7 cellular contexts compared by ENCODE assay signal in genomic region chr11:238346-238745, GRCh38. TPM values are rescaled to one million over a fixed set of nuclear protein-coding genes. Genes with fewer than 3 reads are reported as not detected.
DNase-seq lines count a peak whose midpoint lies in the region; ATAC-seq and TF ChIP-seq lines count a peak whose summit lies in the region.
"Not testable (repeated sequence)": the region's sequence is repeated elsewhere in the genome, so short reads cannot be mapped to it uniquely, and the experiment has no call there.
"Had no signal": no experiment of that assay in that cellular context is flagged by ENCODE, and none has a peak within 500 bp of the region (broad histone marks: within the 10 kb centered on the region; RNA-seq: fewer than 3 reads in every experiment).

No MANE protein-coding gene starts in this region.

- TF ChIP-seq CTCF in GM12864 (IDR thresholded peaks at IDR 0.05; ENCODE audit: low read depth, low read length, missing control alignments); OCI-LY1 (IDR thresholded peaks at IDR 0.05; ENCODE audit: low read length); chondrocyte (IDR thresholded peaks at IDR 0.05): not testable (repeated sequence)

- H3K27me3 Mint-ChIP-seq in activated CD8-positive, alpha-beta memory T cell treated with anti-CD3 and anti-CD28 coated beads, Interleukin-2, amount 10 ng/mL, durations not matched to agents 7 days and 5 days; chondrocyte (ENCODE audit: low read depth); naive thymus-derived CD8-positive, alpha-beta T cell; stimulated activated naive CD8-positive, alpha-beta T cell treated with anti-CD3 and anti-CD28 coated beads, Interleukin-15, amount 100 ng/mL, for 72 hours: not testable (repeated sequence)

- H3K27ac Mint-ChIP-seq in activated CD8-positive, alpha-beta memory T cell treated with anti-CD3 and anti-CD28 coated beads, Interleukin-2, amount 10 ng/mL, durations not matched to agents 7 days and 5 days, result peak overlapping the region; percentile 40
- peak overlapping the region; percentile 36 for H3K27ac Mint-ChIP-seq in chondrocyte (ENCODE audit: unreplicated experiment)
- peak overlapping the region in 7 of 10 donors; percentile 39 to 100 (median 86) for H3K27ac Mint-ChIP-seq in naive thymus-derived CD8-positive, alpha-beta T cell
- not testable (repeated sequence) for H3K27ac Mint-ChIP-seq in stimulated activated naive CD8-positive, alpha-beta T cell treated with anti-CD3 and anti-CD28 coated beads, Interleukin-15, amount 100 ng/mL, for 72 hours

- H3K9ac ChIP-seq in OCI-LY1 (ENCODE audit: low read length), result peak overlapping the region; percentile 100; the same call in 1 of the 2 replicates

- H3K4me1 Mint-ChIP-seq in activated CD8-positive, alpha-beta memory T cell treated with anti-CD3 and anti-CD28 coated beads, Interleukin-2, amount 10 ng/mL, durations not matched to agents 7 days and 5 days, result peaks cover 51% of the 10 kb centered on the region
- H3K4me1 Mint-ChIP-seq in chondrocyte (ENCODE audit: low read depth), result peaks cover 30% of the 10 kb centered on the region
- H3K4me1 Mint-ChIP-seq in naive thymus-derived CD8-positive, alpha-beta T cell, result peaks cover 19 to 60% (median 51%) of the 10 kb centered on the region in 4 donors
- H3K4me1 Mint-ChIP-seq in stimulated activated naive CD8-positive, alpha-beta T cell treated with anti-CD3 and anti-CD28 coated beads, Interleukin-15, amount 100 ng/mL, for 72 hours, result peaks cover 63% of the 10 kb centered on the region

- not testable (repeated sequence) for DNase-seq in GM12864 (ENCODE audit: low read depth); activated CD8-positive, alpha-beta memory T cell treated with anti-CD3 and anti-CD28 coated beads, Interleukin-2, amount 10 ng/mL, durations not matched to agents 7 days and 5 days; chondrocyte (ENCODE audit: low spot score); naive thymus-derived CD8-positive, alpha-beta T cell; stimulated activated naive CD8-positive, alpha-beta T cell treated with anti-CD3 and anti-CD28 coated beads, Interleukin-15, amount 100 ng/mL, for 72 hours

- not testable (repeated sequence) for ATAC-seq in activated CD8-positive, alpha-beta memory T cell treated with anti-CD3 and anti-CD28 coated beads, Interleukin-2, amount 10 ng/mL, durations not matched to agents 7 days and 5 days; naive thymus-derived CD8-positive, alpha-beta T cell; stimulated activated naive CD8-positive, alpha-beta T cell treated with anti-CD3 and anti-CD28 coated beads, Interleukin-15, amount 100 ng/mL, for 72 hours

- H3K4me3 ChIP-seq in GM12864 (ENCODE audit: low read depth, low read length), result peak overlapping the region; percentile 92; the same call in 1 of the 2 replicates
- peak overlapping the region; percentile 100 for H3K4me3 ChIP-seq in OCI-LY1 (ENCODE audit: low read depth, low read length, poor library complexity, severe bottlenecking)

- H4K20me1 ChIP-seq in OCI-LY1 (ENCODE audit: insufficient read depth, low read length), result not testable (repeated sequence)

- H3K4me2 ChIP-seq in OCI-LY1 (ENCODE audit: low read length), result peak overlapping the region; percentile 89

- H3K27me3 ChIP-seq in OCI-LY1 (ENCODE audit: insufficient read depth, low read length), result not testable (repeated sequence)

- not testable (repeated sequence) for H3K9me3 Mint-ChIP-seq in activated CD8-positive, alpha-beta memory T cell treated with anti-CD3 and anti-CD28 coated beads, Interleukin-2, amount 10 ng/mL, durations not matched to agents 7 days and 5 days (ENCODE audit: low read depth); chondrocyte (ENCODE audit: low read depth); naive thymus-derived CD8-positive, alpha-beta T cell; stimulated activated naive CD8-positive, alpha-beta T cell treated with anti-CD3 and anti-CD28 coated beads, Interleukin-15, amount 100 ng/mL, for 72 hours

- H3F3A ChIP-seq in OCI-LY1 (ENCODE audit: insufficient read depth, low read length), result not testable (repeated sequence)

- H3K9me2 ChIP-seq in OCI-LY1 (ENCODE audit: low read depth, low read length), result not testable (repeated sequence)

- CTCF ChIA-PET in activated CD8-positive, alpha-beta memory T cell treated with anti-CD3 and anti-CD28 coated beads, Interleukin-2, amount 10 ng/mL, durations not matched to agents 7 days and 5 days (lab: Charles Lee), result interaction anchor here (0.6 to 2.4 kb wide), 5 partner anchors 10 to 169 kb away, joined by 3 to 19 read pairs (median 5); partner anchors contain the start of genes BET1L and RIC8A

- H3K4me1 ChIP-seq in OCI-LY1 (ENCODE audit: insufficient read depth, low read length, severe bottlenecking), result peaks cover 23% of the 10 kb centered on the region

- not testable (repeated sequence) for H3K9me3 ChIP-seq in OCI-LY1 (ENCODE audit: low read length)

- H3K36me3 ChIP-seq in OCI-LY1 (ENCODE audit: insufficient read depth, low read length), result peaks cover 48% of the 10 kb centered on the region

- H3K27ac ChIP-seq in OCI-LY1 (ENCODE audit: low read depth, low read length, poor library complexity, severe bottlenecking), result not testable (repeated sequence)

- peaks cover 24% of the 10 kb centered on the region for H3K36me3 Mint-ChIP-seq in activated CD8-positive, alpha-beta memory T cell treated with anti-CD3 and anti-CD28 coated beads, Interleukin-2, amount 10 ng/mL, durations not matched to agents 7 days and 5 days
- H3K36me3 Mint-ChIP-seq in chondrocyte (ENCODE audit: low read depth), result peaks cover 15% of the 10 kb centered on the region
- H3K36me3 Mint-ChIP-seq in naive thymus-derived CD8-positive, alpha-beta T cell, result peaks cover 4 to 43% (median 13%) of the 10 kb centered on the region in 3 donors

- H2AFZ ChIP-seq in OCI-LY1 (ENCODE audit: low read length), result not testable (repeated sequence)

- H3K4me3 Mint-ChIP-seq in activated CD8-positive, alpha-beta memory T cell treated with anti-CD3 and anti-CD28 coated beads, Interleukin-2, amount 10 ng/mL, durations not matched to agents 7 days and 5 days, result peak overlapping the region; percentile 32
- not testable (repeated sequence) for H3K4me3 Mint-ChIP-seq in chondrocyte (ENCODE audit: unreplicated experiment)
- H3K4me3 Mint-ChIP-seq in naive thymus-derived CD8-positive, alpha-beta T cell, result peak overlapping the region in 9 of 10 donors; percentile 29 to 99 (median 97)
- peak overlapping the region; percentile 97 to 98 for H3K4me3 Mint-ChIP-seq in stimulated activated naive CD8-positive, alpha-beta T cell treated with anti-CD3 and anti-CD28 coated beads, Interleukin-15, amount 100 ng/mL, for 72 hours

- POLR2A ChIA-PET in naive thymus-derived CD8-positive, alpha-beta T cell (lab: Charles Lee), result interaction anchor here (1.1 to 6.3 kb wide), 5 partner anchors 8 to 169 kb away, joined by 3 to 76 read pairs (median 15); partner anchors contain the start of genes BET1L, PGGHG and RIC8A

- H3K79me2 ChIP-seq in OCI-LY1 (ENCODE audit: insufficient read depth, low read length), result peaks cover 32% of the 10 kb centered on the region

RNA-seq across cellular contexts. Expression of gene PSMD13, which starts 1.6 kb away (rescaled TPM):
- total RNA-seq in activated CD8-positive, alpha-beta memory T cell treated with anti-CD3 and anti-CD28 coated beads, Interleukin-2, amount 10 ng/mL, durations not matched to agents 7 days and 5 days, result 100 to 1,000 TPM; 166 to 199 TPM
- 103 to 122 TPM (median 104 TPM) in 3 replicates for total RNA-seq in chondrocyte
- total RNA-seq in naive thymus-derived CD8-positive, alpha-beta T cell, result 10 to 100 TPM; 94.4 to 99.0 TPM
- 100 to 1,000 TPM; 196 to 223 (median 208) TPM for polyA plus RNA-seq in naive thymus-derived CD8-positive, alpha-beta T cell

RNA-seq across cellular contexts. Expression of gene SIRT3, which starts 2.2 kb away (rescaled TPM):
- 10 to 100 TPM; 12.8 to 15.9 TPM for total RNA-seq in activated CD8-positive, alpha-beta memory T cell treated with anti-CD3 and anti-CD28 coated beads, Interleukin-2, amount 10 ng/mL, durations not matched to agents 7 days and 5 days
- 14.5 to 20.9 TPM (median 18.5 TPM) in 3 replicates for total RNA-seq in chondrocyte
- total RNA-seq in naive thymus-derived CD8-positive, alpha-beta T cell, result 10 to 100 TPM; 33.6 to 33.7 TPM
- polyA plus RNA-seq in naive thymus-derived CD8-positive, alpha-beta T cell, result 10 to 100 TPM in 2 of 3 donors, 1 to 10 TPM in 1; 6.5 to 14.6 (median 10.9) TPM

RNA-seq across cellular contexts. Expression of gene RIC8A, which starts 30.8 kb away (rescaled TPM):
- total RNA-seq in activated CD8-positive, alpha-beta memory T cell treated with anti-CD3 and anti-CD28 coated beads, Interleukin-2, amount 10 ng/mL, durations not matched to agents 7 days and 5 days, result 100 to 1,000 TPM; 110 to 113 TPM
- 107 to 130 TPM (median 124 TPM) in 3 replicates for total RNA-seq in chondrocyte
- 10 to 100 TPM; 92.7 to 93.4 TPM for total RNA-seq in naive thymus-derived CD8-positive, alpha-beta T cell
- 10 to 100 TPM; 68.6 to 93.1 (median 76.7) TPM for polyA plus RNA-seq in naive thymus-derived CD8-positive, alpha-beta T cell

RNA-seq across cellular contexts. Expression of gene BET1L, which starts 31.1 kb away (rescaled TPM):
- 10 to 100 TPM; 28.8 to 31.7 TPM for total RNA-seq in activated CD8-positive, alpha-beta memory T cell treated with anti-CD3 and anti-CD28 coated beads, Interleukin-2, amount 10 ng/mL, durations not matched to agents 7 days and 5 days
- total RNA-seq in chondrocyte, result 58.0 to 71.1 TPM (median 59.6 TPM) in 3 replicates
- total RNA-seq in naive thymus-derived CD8-positive, alpha-beta T cell, result 100 to 1,000 TPM; 110 to 122 TPM
- polyA plus RNA-seq in naive thymus-derived CD8-positive, alpha-beta T cell, result 10 to 100 TPM; 24.0 to 75.2 (median 59.2) TPM

RNA-seq across cellular contexts. Expression of gene NLRP6, which starts 39.9 kb away (rescaled TPM):
- 1 to 10 TPM; 3.8 to 6.9 TPM for total RNA-seq in activated CD8-positive, alpha-beta memory T cell treated with anti-CD3 and anti-CD28 coated beads, Interleukin-2, amount 10 ng/mL, durations not matched to agents 7 days and 5 days
- not detected in 3 replicates for total RNA-seq in chondrocyte
- total RNA-seq in naive thymus-derived CD8-positive, alpha-beta T cell, result 10 to 100 TPM; 28.6 to 32.0 TPM
- polyA plus RNA-seq in naive thymus-derived CD8-positive, alpha-beta T cell, result 10 to 100 TPM in 2 of 3 donors, 1 to 10 TPM in 1; 9.1 to 25.9 (median 19.1) TPM
- polyA plus RNA-seq: BJ had no signal
